15 cellular contexts compared by ENCODE assay signal in genomic region chr17:73532441-73532901, GRCh38.
DNase-seq lines count a peak whose midpoint lies in the region; ATAC-seq and TF ChIP-seq lines count a peak whose summit lies in the region.
"Had no signal": no experiment of that assay in that cellular context is flagged by ENCODE, and none has a peak within 500 bp of the region (broad histone marks: within the 10 kb centered on the region; RNA-seq: fewer than 3 reads in every experiment).

No MANE protein-coding gene starts in this region.

- TF ChIP-seq CTCF in Loucy (conservative IDR thresholded peaks at IDR 0.05; ENCODE audit: low read length) (no peak), WERI-Rb-1 (IDR thresholded peaks at IDR 0.05; ENCODE audit: low read depth, low read length) (no peak)

- H3K9me3 ChIP-seq in Loucy (ENCODE audit: insufficient read depth, low read depth, low read length) (no peaks in the 10 kb centered on the region), mesodermal cell (ENCODE audit: control insufficient read depth, low read length) (no peaks in the 10 kb centered on the region), WERI-Rb-1 (ENCODE audit: severe bottlenecking) (no peaks in the 10 kb centered on the region)
- H3K9me3 ChIP-seq: colonic mucosa, heart right ventricle, left lung had no signal

- 49 to 50% methylated on average over 5 to 8 of the region's 9 CpGs for WGBS in mesodermal cell (ENCODE audit: insufficient coverage in 2 of 2), 2 experiments

- no peaks in the 10 kb centered on the region for H3K9me2 ChIP-seq in Loucy (replicated peaks; ENCODE audit: low read depth, low read length)

- H4K20me1 ChIP-seq in Loucy (ENCODE audit: insufficient read depth, low read length, poor library complexity, severe bottlenecking): no peaks in the 10 kb centered on the region

- H3K27me3 ChIP-seq in Loucy (ENCODE audit: insufficient read depth, low read length, poor library complexity, severe bottlenecking) (no peaks in the 10 kb centered on the region), WERI-Rb-1 (ENCODE audit: insufficient read depth, low read depth, severe bottlenecking) (no peaks in the 10 kb centered on the region)
- H3K27me3 ChIP-seq: colonic mucosa, heart right ventricle, left lung had no signal

- H3K4me2 ChIP-seq in Loucy (ENCODE audit: low read depth, low read length, poor library complexity, severe bottlenecking): peak overlapping the region; percentile 3

- H3K36me3 ChIP-seq in Loucy (ENCODE audit: insufficient read depth, low read length) (peaks cover 7% of the 10 kb centered on the region; the same call in 1 of the 2 replicates), mesodermal cell (ENCODE audit: control insufficient read depth, insufficient read depth, low read length) (no peaks in the 10 kb centered on the region), WERI-Rb-1 (peaks cover 13% of the 10 kb centered on the region; the same call in 1 of the 2 replicates)
- H3K36me3 ChIP-seq: colonic mucosa, heart right ventricle, left lung had no signal

- no peak overlapping the region for H2AFZ ChIP-seq in Loucy (ENCODE audit: low read length)

- no peaks in the 10 kb centered on the region for H3F3A ChIP-seq in Loucy (ENCODE audit: low read depth)

- peak overlapping the region; percentile 6 for H3K9ac ChIP-seq in Loucy (ENCODE audit: low read depth, low read length, poor library complexity, severe bottlenecking)

- peak; percentile 76 for DNase-seq in D341Med (ENCODE audit: low spot score)
- DNase-seq in NCI-H748 treated with DMSO at 0.1 percent for 48 hours (lab: John Stamatoyannopoulos, UW): peak; percentile 75
- DNase-seq in A172 (ENCODE audit: low spot score): no peak
- no peak for DNase-seq in NCI-H1048 (lab: John Stamatoyannopoulos, UW)
- DNase-seq in WERI-Rb-1: no peak
- DNase-seq: CD4-positive, alpha-beta memory T cell; colonic mucosa; SW 1271 had no signal

- peaks cover 9% of the 10 kb centered on the region; the same call in 1 of the 2 replicates for H3K79me2 ChIP-seq in Loucy (ENCODE audit: insufficient read depth, low read length)

- H3K4me3 ChIP-seq in Loucy (ENCODE audit: low read length, poor library complexity, severe bottlenecking) (no peak overlapping the region), mesodermal cell (ENCODE audit: extremely low read depth, insufficient read depth, low read length, poor library complexity, severe bottlenecking) (no peak overlapping the region), WERI-Rb-1 (ENCODE audit: low read depth, low read length) (no peak overlapping the region)
- H3K4me3 ChIP-seq: colonic mucosa, heart right ventricle, left lung had no signal

- H3K27ac ChIP-seq in mesodermal cell (ENCODE audit: low read depth, low read length, severe bottlenecking) (peak overlapping the region; percentile 52), WERI-Rb-1 (no peak overlapping the region)
- H3K27ac ChIP-seq: colonic mucosa, heart right ventricle, left lung had no signal

- ATAC-seq in HG03460 (IDR thresholded peaks at IDR 0.05; ENCODE audit: unreplicated experiment): no peak
- ATAC-seq: activated CD4-positive, CD25-positive, alpha-beta regulatory T cell treated with anti-CD3 and anti-CD28 coated beads, Interleukin-2, amount 50 U/mL, for 24 hours; HCT116; left lung had no signal

- H3K4me1 ChIP-seq in Loucy (ENCODE audit: insufficient read depth, low read length, poor library complexity, severe bottlenecking) (peaks cover 42% of the 10 kb centered on the region), mesodermal cell (ENCODE audit: control insufficient read depth, insufficient read depth, low read length, poor library complexity, severe bottlenecking) (peaks cover 22% of the 10 kb centered on the region)
- H3K4me1 ChIP-seq: colonic mucosa, left lung had no signal

Comparison
In these comparisons a context has a peak if more than half of its experiments do, and no peak if none do; other contexts are left out.
1. DNase-seq: peak in D341Med (single experiment) and NCI-H748 treated with DMSO at 0.1 percent for 48 hours (single experiment); none in A172 (single experiment), NCI-H1048 (single experiment) and WERI-Rb-1 (single experiment).